ENCODE assay signal across 8 cellular contexts in genomic region chr12:62934799-62935674, GRCh38. TPM values are rescaled to one million over a fixed set of nuclear protein-coding genes. Genes with fewer than 3 reads are reported as not detected.
DNase-seq lines count a peak whose midpoint lies in the region; ATAC-seq and TF ChIP-seq lines count a peak whose summit lies in the region.

A gene with protein sequence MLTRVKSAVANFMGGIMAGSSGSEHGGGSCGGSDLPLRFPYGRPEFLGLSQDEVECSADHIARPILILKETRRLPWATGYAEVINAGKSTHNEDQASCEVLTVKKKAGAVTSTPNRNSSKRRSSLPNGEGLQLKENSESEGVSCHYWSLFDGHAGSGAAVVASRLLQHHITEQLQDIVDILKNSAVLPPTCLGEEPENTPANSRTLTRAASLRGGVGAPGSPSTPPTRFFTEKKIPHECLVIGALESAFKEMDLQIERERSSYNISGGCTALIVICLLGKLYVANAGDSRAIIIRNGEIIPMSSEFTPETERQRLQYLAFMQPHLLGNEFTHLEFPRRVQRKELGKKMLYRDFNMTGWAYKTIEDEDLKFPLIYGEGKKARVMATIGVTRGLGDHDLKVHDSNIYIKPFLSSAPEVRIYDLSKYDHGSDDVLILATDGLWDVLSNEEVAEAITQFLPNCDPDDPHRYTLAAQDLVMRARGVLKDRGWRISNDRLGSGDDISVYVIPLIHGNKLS (minus strand): TSS chr12:62935150. CDS start chr12:62934736, 414 bp downstream.

- H3K79me1 ChIP-seq in neuronal stem cell (ENCODE audit: low read depth, low read length), result no peaks in the 10 kb centered on the region

- peak within 1 kb of the TSS; percentile 99 for H3K14ac ChIP-seq in neuronal stem cell (ENCODE audit: low read length)

- no peak within 1 kb of the TSS for H2AK5ac ChIP-seq in neuronal stem cell (ENCODE audit: low read depth, low read length)

- peaks cover 32% of the 10 kb centered on the region for H3K27me3 ChIP-seq in DND-41 (ENCODE audit: insufficient read depth, low read length, poor library complexity)
- H3K27me3 ChIP-seq in neuronal stem cell (ENCODE audit: control insufficient read depth in 3 of 3, insufficient read depth in 3 of 3, low read depth in 1 of 3, low read length in 3 of 3), result peaks cover 0 to 26% (median 15%) of the 10 kb centered on the region in 3 experiments

- H3K4me2 ChIP-seq in DND-41 (ENCODE audit: insufficient read depth, low read length), result peak within 1 kb of the TSS; percentile 98
- H3K4me2 ChIP-seq in neuronal stem cell (ENCODE audit: insufficient read depth, low read length, poor library complexity, severe bottlenecking), result peak within 1 kb of the TSS; percentile 95

- peak within 1 kb of the TSS; percentile 86 for H2AFZ ChIP-seq in DND-41 (ENCODE audit: low read depth, low read length)
- peak within 1 kb of the TSS; percentile 99 for H2AFZ ChIP-seq in neuronal stem cell (ENCODE audit: low read length)

- WGBS in neuronal stem cell (ENCODE audit: extremely low coverage in 2 of 2, insufficient read length in 2 of 2, insufficient replicate concordance in 1 of 2), 2 donors, result no CpG with 5 or more reads among the region's 69 CpGs

- ATAC-seq in DND-41 (ENCODE audit: insufficient read depth, low read depth) (peak; percentile 94), HG03565 (IDR thresholded peaks at IDR 0.05; ENCODE audit: unreplicated experiment) (peak; percentile 73)

- H4K91ac ChIP-seq in neuronal stem cell (ENCODE audit: low read depth, low read length, poor library complexity), result no peak within 1 kb of the TSS

- no peak within 1 kb of the TSS for H4K8ac ChIP-seq in neuronal stem cell (ENCODE audit: low read depth, low read length)

- DNase-seq in DND-41 (peak; percentile 72), GM20000 (ENCODE audit: low spot score) (peak; percentile 79), NCI-H774 (lab: John Stamatoyannopoulos, UW) (peak; percentile 82), head of caudate nucleus (peak; percentile 73 to 93 (median 86)), neuronal stem cell (ENCODE audit: low spot score) (peak; percentile 79)
- DNase-seq in activated naive CD4-positive, alpha-beta T cell treated with anti-CD3 and anti-CD28 coated beads, Interleukin-2, amount 50 U/mL, for 16 hours, result peak; percentile 17
- no peak for DNase-seq in stimulated activated naive CD4-positive, alpha-beta T cell (lab: John Stamatoyannopoulos, UW)

- H3K23ac ChIP-seq in neuronal stem cell (ENCODE audit: low read depth, low read length, poor library complexity), result peak within 1 kb of the TSS; percentile 89

- H2BK120ac ChIP-seq in neuronal stem cell (ENCODE audit: low read depth, low read length), result peak within 1 kb of the TSS; percentile 31

- peak within 1 kb of the TSS; percentile 55 for H2BK15ac ChIP-seq in neuronal stem cell (ENCODE audit: low read length)

- intact Hi-C loops in head of caudate nucleus (cut with DNase I), result loop anchor here (5.0 to 10.0 kb wide), 2 partner anchors 118 to 330 kb away; no protein-coding TSS in a partner anchor

- no peaks in the 10 kb centered on the region for H4K20me1 ChIP-seq in DND-41 (ENCODE audit: insufficient read depth, low read length)

- H3K9me3 ChIP-seq in DND-41 (ENCODE audit: insufficient read depth, low read length, severe bottlenecking) (no peaks in the 10 kb centered on the region), neuronal stem cell (replicated peaks in 1 of 2; ENCODE audit: control insufficient read depth in 2 of 2, insufficient read depth in 1 of 2, low read depth in 1 of 2, low read length in 2 of 2) (no peaks in the 10 kb centered on the region)

- TF ChIP-seq CTCF in DND-41 (IDR thresholded peaks at IDR 0.05; ENCODE audit: borderline replicate concordance, extremely low read depth, low read length, poor library complexity, severe bottlenecking) (peak; percentile 59), GM20000 (IDR thresholded peaks at IDR 0.05; ENCODE audit: extremely low read depth, missing control alignments) (no peak)

- H3K4me1 ChIP-seq in DND-41 (ENCODE audit: insufficient read depth, low read length) (peaks cover 17% of the 10 kb centered on the region), neuronal stem cell (ENCODE audit: control insufficient read depth in 2 of 2, insufficient read depth in 1 of 2, low read depth in 1 of 2, low read length in 2 of 2) (peaks cover 6 to 9% of the 10 kb centered on the region in 2 donors)

- H3K4me3 ChIP-seq in DND-41 (ENCODE audit: low read depth in 1 of 2, low read length in 2 of 2), result peak within 1 kb of the TSS; percentile 36 to 85; a peak in 3 of 4 replicates
- H3K4me3 ChIP-seq in neuronal stem cell (ENCODE audit: low read length in 2 of 2), result peak within 1 kb of the TSS; percentile 69 to 94

- H2BK5ac ChIP-seq in neuronal stem cell (ENCODE audit: low read length), result peak within 1 kb of the TSS; percentile 87

- no peak within 1 kb of the TSS for H2BK12ac ChIP-seq in neuronal stem cell (ENCODE audit: low read length)

- H3K9ac ChIP-seq in DND-41 (ENCODE audit: low read depth, low read length) (peak within 1 kb of the TSS; percentile 62), neuronal stem cell (ENCODE audit: low read depth, low read length, poor library complexity) (peak within 1 kb of the TSS; percentile 86)

- H3K4ac ChIP-seq in neuronal stem cell (ENCODE audit: low read length), result no peak within 1 kb of the TSS

- peak within 1 kb of the TSS; percentile 91 for H3K18ac ChIP-seq in neuronal stem cell (ENCODE audit: low read length)

- 0 out of 2 replicates have a peak within 1 kb of the TSS, but pooled peaks have one; percentile 10 for H3K27ac ChIP-seq in DND-41 (ENCODE audit: low read length)
- H3K27ac ChIP-seq in neuronal stem cell (replicated peaks; ENCODE audit: low read length), result no peak within 1 kb of the TSS

- no peaks in the 10 kb centered on the region for H3K36me3 ChIP-seq in DND-41 (ENCODE audit: insufficient read depth, low read length)
- no peaks in the 10 kb centered on the region for H3K36me3 ChIP-seq in neuronal stem cell (replicated peaks in 1 of 2; ENCODE audit: control insufficient read depth in 2 of 2, insufficient read depth in 2 of 2, low read length in 2 of 2)

- no peaks in the 10 kb centered on the region for H3K79me2 ChIP-seq in DND-41 (ENCODE audit: insufficient read depth, low read length)

RNA-seq across cellular contexts. Expression of the gene that starts here (rescaled TPM):
- 4.9 TPM for polyA plus RNA-seq in neuronal stem cell (2013, experiment 1 of 2)
- 5.2 TPM for polyA plus RNA-seq in neuronal stem cell (2013, experiment 2 of 2)

Comparison
In these comparisons a context has a peak if more than half of its experiments do, and no peak if none do; other contexts are left out.
1. DNase-seq: peak in DND-41 (single experiment), GM20000 (single experiment), NCI-H774 (single experiment), activated naive CD4-positive, alpha-beta T cell treated with anti-CD3 and anti-CD28 coated beads, Interleukin-2, amount 50 U/mL, for 16 hours (single experiment), head of caudate nucleus (42 of 42) and neuronal stem cell (single experiment); none in stimulated activated naive CD4-positive, alpha-beta T cell (0 of 6).